In the genomic region with DNA sequence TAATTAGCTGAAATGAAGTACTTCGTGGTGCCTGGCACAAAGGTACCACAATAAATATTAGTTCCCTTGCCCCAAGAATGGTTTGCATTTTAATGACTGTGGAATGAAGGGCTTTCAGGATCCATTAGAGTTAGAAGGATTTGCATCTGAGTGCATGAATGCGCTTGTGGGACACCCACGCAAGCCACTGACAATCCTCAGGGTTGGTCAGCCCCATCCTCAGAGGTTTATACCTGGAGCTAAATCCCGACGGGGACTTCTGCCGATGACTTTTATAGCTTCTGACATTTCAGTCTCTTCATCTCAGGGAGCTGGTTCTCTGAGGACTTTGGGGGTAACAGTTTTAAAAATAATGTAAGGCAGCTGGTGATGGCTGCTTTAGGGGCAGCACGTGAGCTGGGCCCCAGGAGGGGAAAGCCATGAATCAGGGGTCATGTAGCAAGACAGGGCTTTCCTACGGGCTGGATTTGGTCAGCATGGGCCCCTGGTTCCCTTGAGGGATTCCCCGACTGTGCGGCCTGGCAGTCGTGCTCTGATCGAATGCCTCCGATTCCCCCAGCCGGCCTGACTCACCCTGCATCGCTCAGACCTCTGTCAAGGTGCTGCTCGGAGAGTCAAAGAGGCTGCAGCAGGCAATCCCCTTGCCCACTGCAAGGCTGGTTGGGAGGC, we compare ENCODE assay signal across 12 cellular contexts. TPM values are rescaled to one million over a fixed set of nuclear protein-coding genes. Genes with fewer than 3 reads are reported as not detected.
DNase-seq lines count a peak whose midpoint lies in the region; ATAC-seq, FAIRE-seq and TF ChIP-seq lines count a peak whose summit lies in the region.
"Had no signal": no experiment of that assay in that cellular context is flagged by ENCODE, and none has a peak within 500 bp of the region (broad histone marks: within the 10 kb centered on the region; RNA-seq: fewer than 3 reads in every experiment).

No MANE protein-coding gene starts in this region.

- H4K20me1 ChIP-seq in GM12878 (ENCODE audit: control insufficient read depth, insufficient read depth) (no peaks in the 10 kb centered on the region), PC-3 (ENCODE audit: low read length) (no peaks in the 10 kb centered on the region)

- H3K9me2 ChIP-seq in PC-3 (replicated peaks; ENCODE audit: low read length), result no peaks in the 10 kb centered on the region

- CTCF ChIA-PET in GM12878 (lab: Yijun Ruan, JAX), result interaction anchor here (0.7 to 14.2 kb wide), 14 partner anchors 9 to 189 kb away, joined by 3 to 221 read pairs (median 4); a partner anchor contains a TSS
- CTCF ChIA-PET in PC-3 (lab: Charles Lee), result no interaction called here

- no peak for TF ChIP-seq RAD21 in GM12878 (IDR thresholded peaks at IDR 0.05; ENCODE audit: insufficient read depth, low read depth, low read length)

- H3K36me3 ChIP-seq in GM12878 (ENCODE audit: control insufficient read depth in 2 of 2, insufficient read depth in 2 of 2, low read length in 1 of 2) (no peaks in the 10 kb centered on the region), PC-3 (ENCODE audit: low read depth, low read length) (no peaks in the 10 kb centered on the region)

- TF ChIP-seq CTCF in GM13977 (IDR thresholded peaks at IDR 0.05; ENCODE audit: extremely low read depth, insufficient read depth, missing control alignments) (no peak), GM12878 (IDR thresholded peaks at IDR 0.05 in 2 of 3, conservative IDR thresholded peaks at IDR 0.05 in 1 of 3; ENCODE audit: control insufficient read depth in 2 of 3, extremely low read depth in 1 of 3, insufficient read depth in 1 of 3, low read depth in 3 of 3, low read length in 3 of 3) (no peak), PC-3 (conservative IDR thresholded peaks at IDR 0.05; ENCODE audit: low read depth, low read length) (no peak)

- H3K9ac ChIP-seq in GM12878 (ENCODE audit: control insufficient read depth, insufficient read depth, low read length), result peak overlapping the region; percentile 42
- H3K9ac ChIP-seq in PC-3 (ENCODE audit: low read length), result no peak overlapping the region

- H3K27me3 ChIP-seq in GM12878 (replicated peaks in 1 of 2; ENCODE audit: control insufficient read depth in 2 of 2, insufficient read depth in 2 of 2, low read length in 1 of 2), result no peaks in the 10 kb centered on the region
- H3K27me3 ChIP-seq in PC-3 (ENCODE audit: low read length), result peaks cover 29% of the 10 kb centered on the region

- BruUV-seq in GM12878 (replicated peaks; lab: Mats Ljungman, UMichigan) (no TSS peak), PC-3 (replicated peaks; lab: Mats Ljungman, UMichigan) (no TSS peak)

- 2% methylated on average over 16 of the region's 16 CpGs for WGBS in GM12878 (ENCODE audit: insufficient coverage, insufficient replicate concordance, low lambda C conversion rate, missing lambda C conversion rate)

- peak overlapping the region; percentile 54 for H3K27ac ChIP-seq in GM12878 (ENCODE audit: control insufficient read depth, insufficient read depth)
- H3K27ac ChIP-seq in PC-3 (ENCODE audit: low read length), result no peak overlapping the region
- H3K27ac ChIP-seq: skin epidermis had no signal

- in situ Hi-C loops in GM13977 (cut with MboI; ENCODE audit: low pct_unique_long_range_greater_than_20kb, low sequenced_read_pairs, unreplicated experiment), result no loop called here
- in situ Hi-C loops in GM12878 (cut with MboI), result no loop called here

- intact Hi-C loops in GM12878 (cut with micrococcal nuclease; ENCODE audit: unreplicated experiment) (no loop called here), PC-3 (cut with micrococcal nuclease) (loop anchor here (1.0 kb wide), 1 partner anchor 11 kb away; no protein-coding TSS in a partner anchor)

- no peaks in the 10 kb centered on the region for H3F3A ChIP-seq in PC-3 (ENCODE audit: low read length, unreplicated experiment)

- H2AFZ ChIP-seq in GM12878 (ENCODE audit: control insufficient read depth, low read depth, low read length), result peak overlapping the region; percentile 47
- no peak overlapping the region for H2AFZ ChIP-seq in PC-3 (ENCODE audit: low read length)

- H3K4me1 ChIP-seq in GM12878 (ENCODE audit: control insufficient read depth, insufficient read depth, low read length) (peaks cover 52% of the 10 kb centered on the region), PC-3 (ENCODE audit: insufficient read depth, low read length) (no peaks in the 10 kb centered on the region)

- peaks cover 1% of the 10 kb centered on the region for H3K79me2 ChIP-seq in GM12878 (ENCODE audit: control insufficient read depth, insufficient read depth, low read length)
- H3K79me2 ChIP-seq in PC-3 (ENCODE audit: low read length), result no peaks in the 10 kb centered on the region

- ATAC-seq in GM19455 (IDR thresholded peaks at IDR 0.05; ENCODE audit: unreplicated experiment) (peak; percentile 37), HG03045 (IDR thresholded peaks at IDR 0.05; ENCODE audit: unreplicated experiment) (peak; percentile 66), GM12878 (peak; percentile 76), PC-3 (no peak)
- ATAC-seq: naive thymus-derived CD4-positive, alpha-beta T cell had no signal

- H3K4me2 ChIP-seq in GM12878 (ENCODE audit: control insufficient read depth, insufficient read depth) (peak overlapping the region; percentile 40; the same call in 1 of the 2 replicates), PC-3 (ENCODE audit: low read length) (no peak overlapping the region)

- POLR2A ChIA-PET in GM12878 (lab: Charles Lee) (interaction anchor here (0.6 to 13.9 kb wide), 10 partner anchors 9 to 218 kb away, joined by 3 to 283 read pairs (median 4); a partner anchor contains a TSS), PC-3 (lab: Charles Lee; ENCODE audit: unreplicated experiment) (no interaction called here)

- RAD21 ChIA-PET in GM12878 (lab: Charles Lee; ENCODE audit: unreplicated experiment), result interaction anchor here (0.7 to 13.8 kb wide), 12 partner anchors 9 to 128 kb away, joined by 3 to 363 read pairs (median 4); a partner anchor contains a TSS

- H3K4me3 ChIP-seq in GM12878, result 0 out of 2 replicates have a peak overlapping the region, but pooled peaks have one; percentile 10
- no peak overlapping the region for H3K4me3 ChIP-seq in PC-3 (ENCODE audit: low read length)
- H3K4me3 ChIP-seq: skin epidermis had no signal

- SMC1A ChIA-PET in GM12878 (lab: Charles Lee; ENCODE audit: uncharacterized antibody, unreplicated experiment), result interaction anchor here (0.7 to 4.6 kb wide), 11 partner anchors 9 to 58 kb away, joined by 3 to 161 read pairs (median 7); a partner anchor contains a TSS

- TF ChIP-seq POLR2A in GM12878 (IDR thresholded peaks at IDR 0.05; ENCODE audit: low read depth, low read length), result 0 out of 2 replicates have a peak, but pooled peaks have one; percentile 30

- no peak for FAIRE-seq in GM12878 (lab: Jason Lieb, UNC)

- no peaks in the 10 kb centered on the region for H3K9me3 ChIP-seq in GM12878 (replicated peaks; ENCODE audit: control insufficient read depth, insufficient read depth, low read length)
- no peaks in the 10 kb centered on the region for H3K9me3 ChIP-seq in PC-3 (ENCODE audit: low read length)

- peak; percentile 45 for DNase-seq in GM13977 (ENCODE audit: low spot score)
- DNase-seq in GM12878 (ENCODE audit: low read depth, low spot score), result no peak
- DNase-seq in PC-3, result no peak
- DNase-seq in NCI-H146 treated with DMSO at 0.1 percent for 48 hours (lab: John Stamatoyannopoulos, UW; ENCODE audit: unreplicated experiment), result no peak
- no peak for DNase-seq in COLO829 (ENCODE audit: low spot score)
- no peak for DNase-seq in DMS53 treated with DMSO at 0.1 percent for 48 hours (lab: John Stamatoyannopoulos, UW; ENCODE audit: unreplicated experiment)
- DNase-seq: MM.1S; naive thymus-derived CD4-positive, alpha-beta T cell; NCI-H524 treated with DMSO at 0.1 percent for 48 hours had no signal

- no peak for TF ChIP-seq EP300 in GM12878 (IDR thresholded peaks at IDR 0.05; ENCODE audit: borderline replicate concordance in 1 of 2, control insufficient read depth in 1 of 2, low read depth in 2 of 2, low read length in 2 of 2)

RNA-seq across cellular contexts. Expression of a gene that starts 20.8 kb away (rescaled TPM):
- 1.5 and 3.6 TPM in 2 replicates for total RNA-seq in GM12878 (2013; cell fraction: nucleolus; rRNA removed)
- 1.0 and 1.1 TPM in 2 replicates for total RNA-seq in GM12878 (2014; rRNA removed)
- 1.4 and 1.6 TPM in 2 replicates for total RNA-seq in GM12878 (2014; rRNA removed; fragmentation: Illumina TruSeq; extraction: Trizol)
- 0.67 and 1.1 TPM in 2 replicates for total RNA-seq in GM12878 (2021)
- polyA plus RNA-seq in GM12878 (2011; ENCODE audit: low read depth), result 4.4 TPM
- 5.0 and 6.3 TPM in 2 replicates for polyA plus RNA-seq in GM12878 (2011; rRNA removed)
- 3.0 and 5.2 TPM in 2 replicates for polyA plus RNA-seq in GM12878 (2011; cell fraction: cytosol; rRNA removed)
- polyA plus RNA-seq in GM12878 (2011; cell fraction: nucleus; rRNA removed), result 1.0 and 1.4 TPM in 2 replicates
- 2.8 and 5.5 TPM in 2 replicates for polyA plus RNA-seq in GM12878 (2012)
- polyA plus RNA-seq in GM12878 (2014; fragmentation: Illumina TruSeq; extraction: Trizol), result 1.4 and 1.8 TPM in 2 replicates
- polyA plus RNA-seq in GM12878 (2014; fragmentation: Nextera tagmentation; extraction: Ambion mirVana), result 1 to 10 TPM; 1.2 to 1.6 TPM
- polyA plus RNA-seq in GM12878 (2014; rRNA removed), result 0.92 and 1.5 TPM in 2 replicates
- polyA plus RNA-seq in GM12878 (2016; fragmentation: Nextera tagmentation; extraction: Ambion mirVana), result under 1 TPM; 0.34 to 0.70 TPM
- polyA minus RNA-seq in GM12878 (2011; rRNA and poly(A)+ RNA removed), result 3.7 and 6.0 TPM in 2 replicates
- polyA minus RNA-seq in GM12878 (2011; cell fraction: cytosol; rRNA and poly(A)+ RNA removed), result 1.1 and 2.1 TPM in 2 replicates
- polyA minus RNA-seq in GM12878 (2011; cell fraction: nucleus; rRNA and poly(A)+ RNA removed), result 4.7 and 5.2 TPM in 2 replicates
- total RNA-seq in PC-3 (2014; rRNA removed), result not detected in 2 replicates
- polyA plus RNA-seq: naive thymus-derived CD4-positive, alpha-beta T cell had no signal

RNA-seq across cellular contexts. Expression of a gene that starts 22.5 kb away (rescaled TPM):
- total RNA-seq in GM12878 (2013; cell fraction: nucleolus; rRNA removed), result not detected in 2 replicates
- total RNA-seq in GM12878 (2014; rRNA removed) (0.38 TPM in 1 of 2 replicates, not detected in the other), GM12878 (2014; rRNA removed; fragmentation: Illumina TruSeq; extraction: Trizol) (not detected in 2 replicates), GM12878 (2021) (not detected in 2 replicates), PC-3 (2014; rRNA removed) (not detected in 2 replicates)
- 0.30 TPM for polyA plus RNA-seq in GM12878 (2011; ENCODE audit: low read depth)
- polyA plus RNA-seq in GM12878 (2011; rRNA removed) (0.72 and 0.73 TPM in 2 replicates), GM12878 (2014; fragmentation: Illumina TruSeq; extraction: Trizol) (0.32 TPM in 1 of 2 replicates, not detected in the other), GM12878 (2014; fragmentation: Nextera tagmentation; extraction: Ambion mirVana) (under 1 TPM; 0.27 to 0.29 TPM), GM12878 (2014; rRNA removed) (0.10 TPM in 1 of 2 replicates, not detected in the other), GM12878 (2016; fragmentation: Nextera tagmentation; extraction: Ambion mirVana) (not detected)
- polyA plus RNA-seq in GM12878 (2011; cell fraction: cytosol; rRNA removed), result 0.33 and 0.63 TPM in 2 replicates
- 0.70 and 1.2 TPM in 2 replicates for polyA plus RNA-seq in GM12878 (2011; cell fraction: nucleus; rRNA removed)
- 0.65 TPM in 1 of 2 replicates, not detected in the other for polyA plus RNA-seq in GM12878 (2012)
- 0.37 and 0.41 TPM in 2 replicates for polyA minus RNA-seq in GM12878 (2011; rRNA and poly(A)+ RNA removed)
- polyA minus RNA-seq in GM12878 (2011; cell fraction: cytosol; rRNA and poly(A)+ RNA removed), result not detected in 2 replicates
- 0.24 TPM in 1 of 2 replicates, not detected in the other for polyA minus RNA-seq in GM12878 (2011; cell fraction: nucleus; rRNA and poly(A)+ RNA removed)
- total RNA-seq: naive thymus-derived CD4-positive, alpha-beta T cell had no signal
- polyA plus RNA-seq: naive thymus-derived CD4-positive, alpha-beta T cell had no signal
